ENCODE assay signal across 10 cellular contexts in genomic region chr9:3337515-3337914, GRCh38.
DNase-seq lines count a peak whose midpoint lies in the region; ATAC-seq and TF ChIP-seq lines count a peak whose summit lies in the region.
"Had no signal": no experiment of that assay in that cellular context is flagged by ENCODE, and none has a peak within 500 bp of the region (broad histone marks: within the 10 kb centered on the region; RNA-seq: fewer than 3 reads in every experiment).

No MANE protein-coding gene starts in this region.

- CTCF ChIA-PET in activated CD8-positive, alpha-beta T cell treated with anti-CD3 and anti-CD28 coated beads for 36 hours (lab: Charles Lee): interaction anchor here (1.5 to 1.9 kb wide), 2 partner anchors 8 to 104 kb away, joined by 4 to 7 read pairs; no protein-coding TSS in a partner anchor

- peak; percentile 80 for ATAC-seq in activated CD8-positive, alpha-beta T cell treated with anti-CD3 and anti-CD28 coated beads for 36 hours
- ATAC-seq in GM18873 (IDR thresholded peaks at IDR 0.05; ENCODE audit: low FRiP score, unreplicated experiment) (no peak), HG03342 (IDR thresholded peaks at IDR 0.05; ENCODE audit: unreplicated experiment) (no peak)

- no peak for TF ChIP-seq POLR2A in ovary (IDR thresholded peaks at IDR 0.05)

- no peaks in the 10 kb centered on the region for H3K36me3 ChIP-seq in ovary

- H3K4me3 ChIP-seq in fibroblast of the aortic adventitia (ENCODE audit: low read depth, low read length): no peak overlapping the region
- H3K4me3 ChIP-seq in ovary: no peak overlapping the region

- WGBS in ovary, 3 donors: 33 to 48% (median 35%) methylated on average over 1 of the region's 1 CpG

- H3K27me3 Mint-ChIP-seq in activated CD8-positive, alpha-beta T cell treated with anti-CD3 and anti-CD28 coated beads for 36 hours: no peaks in the 10 kb centered on the region

- no peaks in the 10 kb centered on the region for H3K9me3 ChIP-seq in ovary

- peaks cover 4% of the 10 kb centered on the region for H3K9me3 Mint-ChIP-seq in activated CD8-positive, alpha-beta T cell treated with anti-CD3 and anti-CD28 coated beads for 36 hours
- H3K9me3 Mint-ChIP-seq: nephron had no signal

- peaks cover 15% of the 10 kb centered on the region for H3K36me3 Mint-ChIP-seq in activated CD8-positive, alpha-beta T cell treated with anti-CD3 and anti-CD28 coated beads for 36 hours (ENCODE audit: low read depth)

- DNase-seq in GM03348 (ENCODE audit: low spot score) (peak; percentile 59), fibroblast of the aortic adventitia (ENCODE audit: low read depth) (peak; percentile 69), pons (ENCODE audit: low spot score) (peak; percentile 45), ovary (no peak), SW480 (ENCODE audit: low spot score) (no peak)
- DNase-seq in activated CD8-positive, alpha-beta T cell treated with anti-CD3 and anti-CD28 coated beads for 36 hours: peak; percentile 46
- DNase-seq: NCI-H1105 had no signal

- H3K4me3 Mint-ChIP-seq in activated CD8-positive, alpha-beta T cell treated with anti-CD3 and anti-CD28 coated beads for 36 hours: no peak overlapping the region
- H3K4me3 Mint-ChIP-seq: nephron had no signal

- POLR2A ChIA-PET in activated CD8-positive, alpha-beta T cell treated with anti-CD3 and anti-CD28 coated beads for 36 hours (lab: Charles Lee): no interaction called here

- no peak overlapping the region for H3K27ac ChIP-seq in ovary

- H3K4me1 ChIP-seq in ovary (ENCODE audit: insufficient read depth): no peaks in the 10 kb centered on the region

- H3K4me1 Mint-ChIP-seq in activated CD8-positive, alpha-beta T cell treated with anti-CD3 and anti-CD28 coated beads for 36 hours (ENCODE audit: low read depth): peaks cover 37% of the 10 kb centered on the region
- H3K4me1 Mint-ChIP-seq: nephron had no signal

- no peaks in the 10 kb centered on the region for H3K27me3 ChIP-seq in ovary

- H3K27ac Mint-ChIP-seq in activated CD8-positive, alpha-beta T cell treated with anti-CD3 and anti-CD28 coated beads for 36 hours: peak overlapping the region; percentile 53
- H3K27ac Mint-ChIP-seq: nephron had no signal

- no peak for TF ChIP-seq CTCF in activated CD8-positive, alpha-beta T cell treated with anti-CD3 and anti-CD28 coated beads for 36 hours (IDR thresholded peaks at IDR 0.05)
- no peak for TF ChIP-seq CTCF in fibroblast of the aortic adventitia (IDR thresholded peaks at IDR 0.05; ENCODE audit: insufficient read depth, low read length)
- no peak for TF ChIP-seq CTCF in ovary (IDR thresholded peaks at IDR 0.05)

- TF ChIP-seq EP300 in ovary (IDR thresholded peaks at IDR 0.05): no peak

- intact Hi-C loops in activated CD8-positive, alpha-beta T cell treated with anti-CD3 and anti-CD28 coated beads for 36 hours (cut with micrococcal nuclease): no loop called here
- intact Hi-C loops in ovary (cut with DNase I): no loop called here

Comparison
In these comparisons a context has a peak if more than half of its experiments do, and no peak if none do; other contexts are left out.
1. DNase-seq: peak in GM03348 (single experiment), activated CD8-positive, alpha-beta T cell treated with anti-CD3 and anti-CD28 coated beads for 36 hours (single experiment), fibroblast of the aortic adventitia (single experiment) and pons (single experiment); none in ovary (0 of 5) and SW480 (single experiment).